ENCODE assay signal across 26 cellular contexts in genomic region chr18:72634500-72634899, GRCh38.
"Had no signal": no experiment of that assay in that cellular context is flagged by ENCODE, and none has a peak within 500 bp of the region (broad histone marks: within the 10 kb centered on the region; RNA-seq: fewer than 3 reads in every experiment).

No MANE protein-coding gene starts in this region.

- H3K4me3 Mint-ChIP-seq: activated CD8-positive, alpha-beta T cell treated with anti-CD3 and anti-CD28 coated beads for 36 hours; activated naive CD4-positive, alpha-beta T cell treated with anti-CD3 and anti-CD28 coated beads, Interleukin-2, amount 50 U/mL, for 24 hours; activated naive CD8-positive, alpha-beta T cell treated with anti-CD3 and anti-CD28 coated beads, Interleukin-2, amount 50 U/mL, for 24 hours; central memory CD8-positive, alpha-beta T cell; naive thymus-derived CD4-positive, alpha-beta T cell; neural crest cell; stimulated activated effector memory CD8-positive, alpha-beta T cell treated with anti-CD3 and anti-CD28 coated beads, Interleukin-12 subunit alpha, Interleukin-12 subunit beta, amount 100 ng/mL, for 72 hours; stimulated activated naive CD8-positive, alpha-beta T cell treated with anti-CD3 and anti-CD28 coated beads, Interleukin-15, Interleukin-2, amounts not matched to agents 100 ng/mL and 50 ng/mL, for 24 hours; WTC11 had no signal

- H3K27me3 Mint-ChIP-seq: activated CD8-positive, alpha-beta T cell treated with anti-CD3 and anti-CD28 coated beads for 36 hours; activated naive CD4-positive, alpha-beta T cell treated with anti-CD3 and anti-CD28 coated beads, Interleukin-2, amount 50 U/mL, for 24 hours; activated naive CD8-positive, alpha-beta T cell treated with anti-CD3 and anti-CD28 coated beads, Interleukin-2, amount 50 U/mL, for 24 hours; central memory CD8-positive, alpha-beta T cell; naive thymus-derived CD4-positive, alpha-beta T cell had no signal

- H3K9me3 Mint-ChIP-seq: activated CD8-positive, alpha-beta T cell treated with anti-CD3 and anti-CD28 coated beads for 36 hours; activated naive CD8-positive, alpha-beta T cell treated with anti-CD3 and anti-CD28 coated beads, Interleukin-2, amount 50 U/mL, for 24 hours; activated T-helper 2 cell treated with anti-CD3 and anti-CD28 coated beads, Interferon-gamma antibody, Interleukin-2, Interleukin-4, amounts not matched to agents 10 μg/mL and 5 μg/mL and 100 μg/mL, durations not matched to agents 14 hours and 24 hours and 36 hours; central memory CD8-positive, alpha-beta T cell; neural crest cell; stimulated activated naive CD8-positive, alpha-beta T cell treated with anti-CD3 and anti-CD28 coated beads, Interleukin-15, Interleukin-2, amounts not matched to agents 100 ng/mL and 50 ng/mL, for 24 hours had no signal

- H3K36me3 Mint-ChIP-seq: activated naive CD4-positive, alpha-beta T cell treated with anti-CD3 and anti-CD28 coated beads, Interleukin-2, amount 50 U/mL, for 24 hours; naive thymus-derived CD4-positive, alpha-beta T cell; stimulated activated effector memory CD8-positive, alpha-beta T cell treated with anti-CD3 and anti-CD28 coated beads, Interleukin-12 subunit alpha, Interleukin-12 subunit beta, amount 100 ng/mL, for 72 hours; WTC11 had no signal

- H3K4me1 Mint-ChIP-seq: activated naive CD4-positive, alpha-beta T cell treated with anti-CD3 and anti-CD28 coated beads, Interleukin-2, amount 50 U/mL, for 24 hours; activated naive CD8-positive, alpha-beta T cell treated with anti-CD3 and anti-CD28 coated beads, Interleukin-2, amount 50 U/mL, for 24 hours; central memory CD8-positive, alpha-beta T cell; naive thymus-derived CD4-positive, alpha-beta T cell; stimulated activated effector memory CD8-positive, alpha-beta T cell treated with anti-CD3 and anti-CD28 coated beads, Interleukin-12 subunit alpha, Interleukin-12 subunit beta, amount 100 ng/mL, for 72 hours had no signal

- H3K27ac Mint-ChIP-seq: activated CD8-positive, alpha-beta T cell treated with anti-CD3 and anti-CD28 coated beads for 36 hours; activated naive CD4-positive, alpha-beta T cell treated with anti-CD3 and anti-CD28 coated beads, Interleukin-2, amount 50 U/mL, for 24 hours; activated naive CD8-positive, alpha-beta T cell treated with anti-CD3 and anti-CD28 coated beads, Interleukin-2, amount 50 U/mL, for 24 hours; activated T-helper 2 cell treated with anti-CD3 and anti-CD28 coated beads, Interferon-gamma antibody, Interleukin-2, Interleukin-4, amounts not matched to agents 10 μg/mL and 5 μg/mL and 100 μg/mL, durations not matched to agents 14 hours and 24 hours and 36 hours; naive thymus-derived CD4-positive, alpha-beta T cell; stimulated activated effector memory CD8-positive, alpha-beta T cell treated with anti-CD3 and anti-CD28 coated beads, Interleukin-12 subunit alpha, Interleukin-12 subunit beta, amount 100 ng/mL, for 72 hours; stimulated activated naive CD8-positive, alpha-beta T cell treated with anti-CD3 and anti-CD28 coated beads, Interleukin-15, Interleukin-2, amounts not matched to agents 100 ng/mL and 50 ng/mL, for 24 hours; WTC11 had no signal

- DNase-seq: activated CD4-positive, alpha-beta T cell treated with anti-CD3 and anti-CD28 coated beads, Interleukin-2, amount 50 U/mL, for 1 hour; activated CD8-positive, alpha-beta T cell treated with anti-CD3 and anti-CD28 coated beads for 36 hours; activated naive CD8-positive, alpha-beta T cell treated with anti-CD3 and anti-CD28 coated beads, Interleukin-2, amount 50 U/mL, for 24 hours; activated T-cell treated with anti-CD3 and anti-CD28 coated beads, Interleukin-2, amount 50 U/mL, for 48 hours; amygdala; dermis blood vessel endothelial cell; effector CD4-positive, alpha-beta T cell; esophagus squamous epithelium; foreskin melanocyte; heart right ventricle; midbrain; naive thymus-derived CD4-positive, alpha-beta T cell; occipital lobe; psoas muscle; sigmoid colon; small intestine; stimulated activated CD4-positive, alpha-beta T cell treated with anti-CD3 and anti-CD28 coated beads, Interleukin-4, amount 100 ng/mL, for 24 hours; trophoblast cell; uterus had no signal
